ENCODE assay signal across 14 cellular contexts in genomic region chr15:38048001-38048455, GRCh38.
DNase-seq lines count a peak whose midpoint lies in the region; ATAC-seq and TF ChIP-seq lines count a peak whose summit lies in the region.
"Had no signal": no experiment of that assay in that cellular context is flagged by ENCODE, and none has a peak within 500 bp of the region (broad histone marks: within the 10 kb centered on the region; RNA-seq: fewer than 3 reads in every experiment).

No MANE protein-coding gene starts in this region.

- TF ChIP-seq CTCF in GM06990 (IDR thresholded peaks at IDR 0.05; ENCODE audit: insufficient read depth, low read length, poor library complexity, severe bottlenecking) = no peak
- TF ChIP-seq CTCF in endodermal cell (conservative IDR thresholded peaks at IDR 0.05) = no peak

- H3K36me3 ChIP-seq in GM06990 (ENCODE audit: control insufficient read depth, insufficient read depth, low read length) = no peaks in the 10 kb centered on the region
- H3K36me3 ChIP-seq in endodermal cell (ENCODE audit: control insufficient read depth, insufficient read depth, low read length) = no peaks in the 10 kb centered on the region

- no peaks in the 10 kb centered on the region for H3K4me1 ChIP-seq in endodermal cell (ENCODE audit: control insufficient read depth, insufficient read depth, low read length)
- H3K4me1 ChIP-seq: parathyroid adenoma had no signal

- no peaks in the 10 kb centered on the region for H3K36me3 Mint-ChIP-seq in endodermal cell (ENCODE audit: low read depth)

- H3K4me3 ChIP-seq in GM06990 (replicated peaks; ENCODE audit: low read depth, low read length) (no peak overlapping the region), endodermal cell (ENCODE audit: low read length) (no peak overlapping the region)

- H3K27ac ChIP-seq in endodermal cell (ENCODE audit: low read depth, low read length) = no peak overlapping the region
- H3K27ac ChIP-seq: parathyroid adenoma, RWPE1 had no signal

- no peaks in the 10 kb centered on the region for H3K27me3 ChIP-seq in GM06990 (replicated peaks; ENCODE audit: control insufficient read depth, insufficient read depth, low read length)
- H3K27me3 ChIP-seq in endodermal cell (ENCODE audit: control insufficient read depth, insufficient read depth, low read length, poor library complexity, severe bottlenecking) = no peaks in the 10 kb centered on the region

- no peaks in the 10 kb centered on the region for H3K9me3 ChIP-seq in endodermal cell (ENCODE audit: control insufficient read depth, low read length)

- no peak overlapping the region for H3K27ac Mint-ChIP-seq in endodermal cell

- no peaks in the 10 kb centered on the region for H3K9me3 Mint-ChIP-seq in endodermal cell

- H3K4me3 Mint-ChIP-seq in endodermal cell = no peak overlapping the region

- DNase-seq in GM06990 (ENCODE audit: extremely low read depth, insufficient read length) (peak; percentile 52), NCI-H1694 (lab: John Stamatoyannopoulos, UW) (peak; percentile 25), NCI-H2227 (lab: John Stamatoyannopoulos, UW; ENCODE audit: unreplicated experiment) (no peak), DMS79 treated with DMSO at 0.1 percent for 48 hours (lab: John Stamatoyannopoulos, UW) (no peak), D341Med (ENCODE audit: low spot score) (no peak), endodermal cell (no peak)
- DNase-seq: cortex of kidney, DND-41, NCI-H1048, T1000 had no signal

- no peaks in the 10 kb centered on the region for H3K27me3 Mint-ChIP-seq in endodermal cell (ENCODE audit: insufficient read depth)

- ATAC-seq in GM18907 (IDR thresholded peaks at IDR 0.05; ENCODE audit: unreplicated experiment) = peak; percentile 87
- peak; percentile 77 for ATAC-seq in HG02870 (IDR thresholded peaks at IDR 0.05; ENCODE audit: unreplicated experiment)

- peaks cover 2% of the 10 kb centered on the region for H3K4me1 Mint-ChIP-seq in endodermal cell

- WGBS in endodermal cell (ENCODE audit: insufficient coverage in 1 of 2, insufficient read length in 1 of 2), 2 experiments = 75 to 90% methylated on average over 2 to 3 of the region's 3 CpGs

- no peak overlapping the region for H3K9ac ChIP-seq in endodermal cell (ENCODE audit: extremely low read depth, low read length, poor library complexity, severe bottlenecking)
- H3K9ac ChIP-seq: parathyroid adenoma had no signal

Comparison
In these comparisons a context has a peak if more than half of its experiments do, and no peak if none do; other contexts are left out.
1. DNase-seq: peak in GM06990 (single experiment) and NCI-H1694 (single experiment); none in NCI-H2227 (single experiment), DMS79 treated with DMSO at 0.1 percent for 48 hours (single experiment), D341Med (single experiment) and endodermal cell (single experiment).